1 cellular context compared by ENCODE assay signal in the genomic region with DNA sequence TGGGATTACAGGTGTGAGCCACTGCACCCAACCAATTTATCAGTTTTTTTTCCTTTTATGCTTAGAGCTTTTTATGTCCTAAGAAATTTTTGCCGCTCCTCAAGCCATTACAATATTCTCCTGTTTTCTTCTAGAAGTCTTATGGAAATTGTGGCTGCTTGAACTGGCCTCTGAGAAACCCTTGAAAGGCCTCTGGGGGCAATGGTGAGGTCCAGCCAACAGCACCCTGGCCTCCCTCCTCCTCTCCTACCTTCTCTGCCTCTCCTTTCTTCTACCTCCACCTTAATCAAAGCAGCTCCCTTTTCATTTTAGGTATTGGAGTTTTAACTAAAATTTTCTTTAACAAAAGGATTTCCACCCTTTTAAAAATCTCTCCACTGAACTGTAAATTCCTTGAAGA.
TF ChIP-seq lines count a peak whose summit lies in the region.

No MANE protein-coding gene starts in this region.

TF ChIP-seq in K562, 482 proteins besides CTCF, POLR2A, EP300 and RAD21:
- TF ChIP-seq ZNF583 (CRISPR knock-in tag; IDR thresholded peaks at IDR 0.05): no peak
- TF ChIP-seq, protein P1, sequence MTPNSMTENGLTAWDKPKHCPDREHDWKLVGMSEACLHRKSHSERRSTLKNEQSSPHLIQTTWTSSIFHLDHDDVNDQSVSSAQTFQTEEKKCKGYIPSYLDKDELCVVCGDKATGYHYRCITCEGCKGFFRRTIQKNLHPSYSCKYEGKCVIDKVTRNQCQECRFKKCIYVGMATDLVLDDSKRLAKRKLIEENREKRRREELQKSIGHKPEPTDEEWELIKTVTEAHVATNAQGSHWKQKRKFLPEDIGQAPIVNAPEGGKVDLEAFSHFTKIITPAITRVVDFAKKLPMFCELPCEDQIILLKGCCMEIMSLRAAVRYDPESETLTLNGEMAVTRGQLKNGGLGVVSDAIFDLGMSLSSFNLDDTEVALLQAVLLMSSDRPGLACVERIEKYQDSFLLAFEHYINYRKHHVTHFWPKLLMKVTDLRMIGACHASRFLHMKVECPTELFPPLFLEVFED (CRISPR knock-in tag; conservative IDR thresholded peaks at IDR 0.05): no peak
